In genomic region chr6:31144970-31145340, GRCh38 we compare ENCODE assay signal across 16 cellular contexts. TPM values are rescaled to one million over a fixed set of nuclear protein-coding genes. Genes with fewer than 3 reads are reported as not detected.
DNase-seq lines count a peak whose midpoint lies in the region; ATAC-seq and TF ChIP-seq lines count a peak whose summit lies in the region.
"Had no signal": no experiment of that assay in that cellular context is flagged by ENCODE, and none has a peak within 500 bp of the region (broad histone marks: within the 10 kb centered on the region; RNA-seq: fewer than 3 reads in every experiment).

No MANE protein-coding gene starts in this region.

- peak overlapping the region in 3 of 4 donors; percentile 44 to 91 (median 79) for H3K27ac ChIP-seq in Peyer's patch
- H3K27ac ChIP-seq in duodenal mucosa (ENCODE audit: low read depth, low read length): peak overlapping the region; percentile 67
- H3K27ac ChIP-seq: A549 had no signal

- peaks cover 6% of the 10 kb centered on the region for H3K36me3 Mint-ChIP-seq in endothelial cell (ENCODE audit: low read depth, unreplicated experiment)
- H3K36me3 Mint-ChIP-seq in activated CD8-positive, alpha-beta T cell treated with anti-CD3 and anti-CD28 coated beads, Interleukin-2, amount 10 ng/mL, durations not matched to agents 7 days and 5 days (ENCODE audit: low read depth): peaks cover 8% of the 10 kb centered on the region

- H3K9ac ChIP-seq in duodenal mucosa (ENCODE audit: low read depth in 1 of 2, low read length in 2 of 2) (peak overlapping the region; percentile 39 to 52), mucosa of stomach (ENCODE audit: low read length) (peak overlapping the region; percentile 38)

- CTCF ChIA-PET in activated CD8-positive, alpha-beta T cell treated with anti-CD3 and anti-CD28 coated beads, Interleukin-2, amount 10 ng/mL, durations not matched to agents 7 days and 5 days (lab: Charles Lee): interaction anchor here (1.2 to 2.0 kb wide), 2 partner anchors 15 to 30 kb away, joined by 3 to 4 read pairs; no protein-coding TSS in a partner anchor

- POLR2A ChIA-PET in activated CD8-positive, alpha-beta T cell treated with anti-CD3 and anti-CD28 coated beads, Interleukin-2, amount 10 ng/mL, durations not matched to agents 7 days and 5 days (lab: Charles Lee): interaction anchor here (1.0 kb wide), 1 partner anchor 15 kb away, joined by 5 read pairs; no protein-coding TSS in a partner anchor

- no peaks in the 10 kb centered on the region for H3K27me3 ChIP-seq in Peyer's patch
- no peaks in the 10 kb centered on the region for H3K27me3 ChIP-seq in duodenal mucosa (ENCODE audit: control insufficient read depth in 1 of 2, insufficient read depth in 2 of 2, low read length in 2 of 2)
- no peaks in the 10 kb centered on the region for H3K27me3 ChIP-seq in mucosa of stomach (ENCODE audit: control insufficient read depth, insufficient read depth, low read length)
- H3K27me3 ChIP-seq: BE2C had no signal

- no peak for ATAC-seq in HG03280 (IDR thresholded peaks at IDR 0.05; ENCODE audit: unreplicated experiment)
- no peak for ATAC-seq in activated CD8-positive, alpha-beta T cell treated with anti-CD3 and anti-CD28 coated beads, Interleukin-2, amount 10 ng/mL, durations not matched to agents 7 days and 5 days
- ATAC-seq: A549, HCT116 had no signal

- H3K4me1 Mint-ChIP-seq in endothelial cell (ENCODE audit: unreplicated experiment): peaks cover 15% of the 10 kb centered on the region
- H3K4me1 Mint-ChIP-seq in activated CD8-positive, alpha-beta T cell treated with anti-CD3 and anti-CD28 coated beads, Interleukin-2, amount 10 ng/mL, durations not matched to agents 7 days and 5 days (ENCODE audit: low read depth): no peaks in the 10 kb centered on the region
- H3K4me1 Mint-ChIP-seq: CD14-positive monocyte; CD8-positive, alpha-beta memory T cell had no signal

- H3K36me3 ChIP-seq in Peyer's patch (no peaks in the 10 kb centered on the region), duodenal mucosa (ENCODE audit: control insufficient read depth in 1 of 2, insufficient read depth in 2 of 2, low read length in 2 of 2) (peaks cover 5 to 9% of the 10 kb centered on the region in 2 donors), mucosa of stomach (ENCODE audit: control insufficient read depth, insufficient read depth, low read length) (no peaks in the 10 kb centered on the region)
- H3K36me3 ChIP-seq: BE2C had no signal

- no peak overlapping the region for H3K27ac Mint-ChIP-seq in endothelial cell (ENCODE audit: unreplicated experiment)
- no peak overlapping the region for H3K27ac Mint-ChIP-seq in activated CD8-positive, alpha-beta T cell treated with anti-CD3 and anti-CD28 coated beads, Interleukin-2, amount 10 ng/mL, durations not matched to agents 7 days and 5 days
- H3K27ac Mint-ChIP-seq: IgD-negative memory B cell had no signal

- H3K27me3 Mint-ChIP-seq in endothelial cell (ENCODE audit: unreplicated experiment): peaks cover 4% of the 10 kb centered on the region
- no peaks in the 10 kb centered on the region for H3K27me3 Mint-ChIP-seq in activated CD8-positive, alpha-beta T cell treated with anti-CD3 and anti-CD28 coated beads, Interleukin-2, amount 10 ng/mL, durations not matched to agents 7 days and 5 days (ENCODE audit: low read depth)
- H3K27me3 Mint-ChIP-seq: CD8-positive, alpha-beta memory T cell; IgD-negative memory B cell had no signal

- no peak for TF ChIP-seq POLR2A in Peyer's patch (IDR thresholded peaks at IDR 0.05)

- H3K4me1 ChIP-seq in Peyer's patch (peaks cover 0 to 16% (median 0%) of the 10 kb centered on the region in 4 donors), duodenal mucosa (ENCODE audit: control insufficient read depth in 1 of 2, insufficient read depth in 2 of 2, low read length in 2 of 2) (peaks cover 27 to 29% of the 10 kb centered on the region in 2 donors), mucosa of stomach (ENCODE audit: control insufficient read depth, insufficient read depth, low read length) (peaks cover 35% of the 10 kb centered on the region)
- H3K4me1 ChIP-seq: A549, BE2C had no signal

- H3K9me3 ChIP-seq in Peyer's patch (no peaks in the 10 kb centered on the region), duodenal mucosa (ENCODE audit: control insufficient read depth in 1 of 2, low read length in 2 of 2) (no peaks in the 10 kb centered on the region), mucosa of stomach (ENCODE audit: control insufficient read depth, low read length) (no peaks in the 10 kb centered on the region)
- H3K9me3 ChIP-seq: A549, BE2C had no signal

- DNase-seq in Peyer's patch: peak in 2 of 3 donors; percentile 61 to 82
- DNase-seq in endothelial cell (ENCODE audit: low spot score): no peak
- no peak for DNase-seq in activated CD8-positive, alpha-beta T cell treated with anti-CD3 and anti-CD28 coated beads, Interleukin-2, amount 10 ng/mL, durations not matched to agents 7 days and 5 days
- DNase-seq in NCI-H82 treated with DMSO at 0.1 percent for 48 hours (lab: John Stamatoyannopoulos, UW; ENCODE audit: unreplicated experiment): no peak
- DNase-seq: BE2C; CD8-positive, alpha-beta memory T cell; DMS53; GF-D8 had no signal

- no peaks in the 10 kb centered on the region for H3K9me3 Mint-ChIP-seq in endothelial cell (ENCODE audit: unreplicated experiment)
- H3K9me3 Mint-ChIP-seq in activated CD8-positive, alpha-beta T cell treated with anti-CD3 and anti-CD28 coated beads, Interleukin-2, amount 10 ng/mL, durations not matched to agents 7 days and 5 days (ENCODE audit: insufficient read depth): no peaks in the 10 kb centered on the region
- H3K9me3 Mint-ChIP-seq: CD14-positive monocyte; CD8-positive, alpha-beta memory T cell; IgD-negative memory B cell had no signal

- peak in 1 of 6 experiments; percentile 27 for TF ChIP-seq CTCF in Peyer's patch (IDR thresholded peaks at IDR 0.05)
- no peak for TF ChIP-seq CTCF in endothelial cell (IDR thresholded peaks at IDR 0.05; ENCODE audit: unreplicated experiment)

- H3K4me3 ChIP-seq in Peyer's patch: peak overlapping the region in 2 of 4 donors; percentile 19 to 32
- peak overlapping the region; percentile 51 to 60 for H3K4me3 ChIP-seq in duodenal mucosa (ENCODE audit: low read depth in 1 of 2, low read length in 2 of 2)
- H3K4me3 ChIP-seq in mucosa of stomach (ENCODE audit: low read length): no peak overlapping the region
- H3K4me3 ChIP-seq: A549 had no signal

- H3K4me3 Mint-ChIP-seq in endothelial cell (ENCODE audit: unreplicated experiment): no peak overlapping the region
- H3K4me3 Mint-ChIP-seq in activated CD8-positive, alpha-beta T cell treated with anti-CD3 and anti-CD28 coated beads, Interleukin-2, amount 10 ng/mL, durations not matched to agents 7 days and 5 days: no peak overlapping the region
- H3K4me3 Mint-ChIP-seq: CD14-positive monocyte; CD8-positive, alpha-beta memory T cell; IgD-negative memory B cell had no signal

RNA-seq across cellular contexts. Expression of gene PSORS1C2, which starts 6.1 kb away (rescaled TPM):
- not detected for total RNA-seq in Peyer's patch
- total RNA-seq in endothelial cell (ENCODE audit: unreplicated experiment): 0.38 TPM
- not detected for total RNA-seq in activated CD8-positive, alpha-beta T cell treated with anti-CD3 and anti-CD28 coated beads, Interleukin-2, amount 10 ng/mL, durations not matched to agents 7 days and 5 days
- total RNA-seq: CD8-positive, alpha-beta memory T cell; HT1080 had no signal

RNA-seq across cellular contexts. Expression of gene CCHCR1, which starts 12.6 kb away (rescaled TPM):
- total RNA-seq in Peyer's patch (10 to 100 TPM; 28.3 to 86.6 (median 36.2) TPM), endothelial cell (ENCODE audit: unreplicated experiment) (21.7 TPM)
- total RNA-seq in activated CD8-positive, alpha-beta T cell treated with anti-CD3 and anti-CD28 coated beads, Interleukin-2, amount 10 ng/mL, durations not matched to agents 7 days and 5 days: 10 to 100 TPM; 36.5 to 41.9 TPM

RNA-seq across cellular contexts. Expression of gene TCF19, which starts 13.4 kb away (rescaled TPM):
- total RNA-seq in Peyer's patch (10 to 100 TPM in 1 of 4 donors, 1 to 10 TPM in 3; 4.0 to 28.9 (median 7.1) TPM), endothelial cell (ENCODE audit: unreplicated experiment) (17.2 TPM)
- 100 to 1,000 TPM; 122 to 125 TPM for total RNA-seq in activated CD8-positive, alpha-beta T cell treated with anti-CD3 and anti-CD28 coated beads, Interleukin-2, amount 10 ng/mL, durations not matched to agents 7 days and 5 days

RNA-seq across cellular contexts. Expression of gene CDSN, which starts 24.7 kb away (rescaled TPM):
- under 1 TPM in 1 of 4 donors, not detected in 3; 0.54 TPM for total RNA-seq in Peyer's patch
- not detected for total RNA-seq in endothelial cell (ENCODE audit: unreplicated experiment)
- total RNA-seq in activated CD8-positive, alpha-beta T cell treated with anti-CD3 and anti-CD28 coated beads, Interleukin-2, amount 10 ng/mL, durations not matched to agents 7 days and 5 days: not detected
- total RNA-seq: CD8-positive, alpha-beta memory T cell; HT1080 had no signal

RNA-seq across cellular contexts. Expression of gene POU5F1, which starts 25.5 kb away (rescaled TPM):
- 100 to 1,000 TPM in 1 of 4 donors, 10 to 100 TPM in 3; 14.9 to 121 (median 45.0) TPM for total RNA-seq in Peyer's patch
- 88.7 TPM for total RNA-seq in endothelial cell (ENCODE audit: unreplicated experiment)
- not detected for total RNA-seq in activated CD8-positive, alpha-beta T cell treated with anti-CD3 and anti-CD28 coated beads, Interleukin-2, amount 10 ng/mL, durations not matched to agents 7 days and 5 days
- total RNA-seq: CD8-positive, alpha-beta memory T cell; HT1080 had no signal

Comparison
In these comparisons a context has a peak if more than half of its experiments do, and no peak if none do; other contexts are left out.
1. DNase-seq: peak in Peyer's patch (2 of 3); none in endothelial cell (single experiment), activated CD8-positive, alpha-beta T cell treated with anti-CD3 and anti-CD28 coated beads, Interleukin-2, amount 10 ng/mL, durations not matched to agents 7 days and 5 days (single experiment) and NCI-H82 treated with DMSO at 0.1 percent for 48 hours (single experiment).